Comparison of ENCODE assay signal across 9 cellular contexts in genomic region chr2:128028668-128029054, GRCh38. TPM values are rescaled to one million over a fixed set of nuclear protein-coding genes. Genes with fewer than 3 reads are reported as not detected.
DNase-seq lines count a peak whose midpoint lies in the region; TF ChIP-seq lines count a peak whose summit lies in the region.
"Had no signal": no experiment of that assay in that cellular context is flagged by ENCODE, and none has a peak within 500 bp of the region (broad histone marks: within the 10 kb centered on the region; RNA-seq: fewer than 3 reads in every experiment).

No MANE protein-coding gene starts in this region.

- TF ChIP-seq CTCF in Loucy (conservative IDR thresholded peaks at IDR 0.05; ENCODE audit: low read length) (0 out of 2 replicates have a peak, but pooled peaks have one; percentile 4), nephron (IDR thresholded peaks at IDR 0.05; ENCODE audit: unreplicated experiment in 3 of 3) (no peak)

- peak overlapping the region; percentile 23 to 90 (median 56); a peak in 17 of 22 replicates for H3K27ac ChIP-seq in BLaER1 treated with 17β-estradiol and CSF1 and Interleukin-3, amounts not matched to agents 10 nM and 100 nM
- H3K27ac ChIP-seq in ectodermal cell (ENCODE audit: insufficient read depth, low read depth, low read length, poor library complexity, severe bottlenecking) = no peak overlapping the region
- H3K27ac ChIP-seq: foreskin keratinocyte had no signal

- no peak for DNase-seq in GF-D8 (lab: John Stamatoyannopoulos, UW)
- DNase-seq in SKM-1 (lab: John Stamatoyannopoulos, UW; ENCODE audit: unreplicated experiment) = no peak
- no peak for DNase-seq in NCI-H2107 (lab: John Stamatoyannopoulos, UW)
- no peak for DNase-seq in hypothalamus (lab: John Stamatoyannopoulos, UW)

- peaks cover 7 to 29% (median 19%) of the 10 kb centered on the region in 11 experiments; a peak in 17 of 22 replicates for H4K20me1 ChIP-seq in BLaER1 treated with 17β-estradiol and CSF1 and Interleukin-3, amounts not matched to agents 10 nM and 100 nM
- H4K20me1 ChIP-seq in Loucy (ENCODE audit: insufficient read depth, low read length, poor library complexity, severe bottlenecking) = peaks cover 23% of the 10 kb centered on the region

- no peaks in the 10 kb centered on the region for H3F3A ChIP-seq in Loucy (ENCODE audit: low read depth)

- peak overlapping the region; percentile 89 to 98 (median 96) for H3K4me3 ChIP-seq in BLaER1 treated with 17β-estradiol and CSF1 and Interleukin-3, amounts not matched to agents 10 nM and 100 nM
- H3K4me3 ChIP-seq in Loucy (ENCODE audit: low read length, poor library complexity, severe bottlenecking) (peak overlapping the region; percentile 87), ectodermal cell (ENCODE audit: insufficient read depth, low read depth, low read length) (peak overlapping the region; percentile 88)

- peaks cover 5% of the 10 kb centered on the region for H3K9me3 Mint-ChIP-seq in nephron

- peaks cover 11% of the 10 kb centered on the region for H3K27me3 Mint-ChIP-seq in nephron (ENCODE audit: low read depth)

- peaks cover 17 to 30% (median 21%) of the 10 kb centered on the region in 10 experiments for H3K4me1 ChIP-seq in BLaER1 treated with 17β-estradiol and CSF1 and Interleukin-3, amounts not matched to agents 10 nM and 100 nM
- H3K4me1 ChIP-seq in Loucy (ENCODE audit: insufficient read depth, low read length, poor library complexity, severe bottlenecking) (peaks cover 25% of the 10 kb centered on the region), ectodermal cell (ENCODE audit: control insufficient read depth, insufficient read depth, low read length) (peaks cover 5% of the 10 kb centered on the region)

- H3K27me3 ChIP-seq in BLaER1 treated with 17β-estradiol and CSF1 and Interleukin-3, amounts not matched to agents 10 nM and 100 nM = no peaks in the 10 kb centered on the region
- H3K27me3 ChIP-seq in Loucy (ENCODE audit: insufficient read depth, low read length, poor library complexity, severe bottlenecking) = peaks cover 4% of the 10 kb centered on the region
- peaks cover 18% of the 10 kb centered on the region for H3K27me3 ChIP-seq in ectodermal cell (ENCODE audit: control insufficient read depth, insufficient read depth, low read length, poor library complexity, severe bottlenecking)
- H3K27me3 ChIP-seq: foreskin keratinocyte had no signal

- peaks cover 25 to 30% (median 27%) of the 10 kb centered on the region in 11 experiments for H3K9me3 ChIP-seq in BLaER1 treated with 17β-estradiol and CSF1 and Interleukin-3, amounts not matched to agents 10 nM and 100 nM (replicated peaks in 1 of 11)
- H3K9me3 ChIP-seq in Loucy (ENCODE audit: insufficient read depth, low read depth, low read length) (peaks cover 12% of the 10 kb centered on the region; the same call in 1 of the 2 replicates), ectodermal cell (ENCODE audit: control insufficient read depth, low read length) (peaks cover 2% of the 10 kb centered on the region)

- H3K36me3 Mint-ChIP-seq in nephron (ENCODE audit: low read depth) = peaks cover 6% of the 10 kb centered on the region

- peaks cover 0 to 21% (median 14%) of the 10 kb centered on the region in 11 experiments; a peak in 15 of 22 replicates for H3K36me3 ChIP-seq in BLaER1 treated with 17β-estradiol and CSF1 and Interleukin-3, amounts not matched to agents 10 nM and 100 nM
- H3K36me3 ChIP-seq in Loucy (ENCODE audit: insufficient read depth, low read length) (no peaks in the 10 kb centered on the region), ectodermal cell (ENCODE audit: control insufficient read depth, insufficient read depth, low read length) (no peaks in the 10 kb centered on the region)

- peak overlapping the region; percentile 83 to 99 (median 87) for H3K4me3 Mint-ChIP-seq in nephron

- WGBS in ectodermal cell, 2 experiments = 3 to 6% methylated on average over 1 of the region's 1 CpG

- peaks cover 32% of the 10 kb centered on the region for H3K79me2 ChIP-seq in Loucy (ENCODE audit: insufficient read depth, low read length)

- H2AFZ ChIP-seq in Loucy (ENCODE audit: low read length) = peak overlapping the region; percentile 98

- H3K9ac ChIP-seq in BLaER1 treated with 17β-estradiol and CSF1 and Interleukin-3, amounts not matched to agents 10 nM and 100 nM = peak overlapping the region; percentile 77 to 95 (median 93)
- H3K9ac ChIP-seq in Loucy (ENCODE audit: low read depth, low read length, poor library complexity, severe bottlenecking) = peak overlapping the region; percentile 77

- no peaks in the 10 kb centered on the region for H3K9me2 ChIP-seq in Loucy (replicated peaks; ENCODE audit: low read depth, low read length)

- peak overlapping the region; percentile 74 to 96 (median 83) for H3K4me2 ChIP-seq in BLaER1 treated with 17β-estradiol and CSF1 and Interleukin-3, amounts not matched to agents 10 nM and 100 nM
- peak overlapping the region; percentile 93 for H3K4me2 ChIP-seq in Loucy (ENCODE audit: low read depth, low read length, poor library complexity, severe bottlenecking)

- peaks cover 17% of the 10 kb centered on the region for H3K4me1 Mint-ChIP-seq in nephron

- H3K27ac Mint-ChIP-seq in nephron = peak overlapping the region; percentile 31 to 76 (median 49)

RNA-seq across cellular contexts. Expression of gene SAP130, which starts 0.8 kb away (rescaled TPM):
- polyA plus RNA-seq in ectodermal cell (2013, experiment 1 of 4) = 54.3 TPM
- 56.1 TPM for polyA plus RNA-seq in ectodermal cell (2013, experiment 2 of 4)
- 42.2 TPM for polyA plus RNA-seq in ectodermal cell (2013, experiment 3 of 4)
- polyA plus RNA-seq in ectodermal cell (2013, experiment 4 of 4) = 46.3 TPM
